29 cellular contexts compared by ENCODE assay signal in genomic region chr6:116560130-116560529, GRCh38. TPM values are rescaled to one million over a fixed set of nuclear protein-coding genes. Genes with fewer than 3 reads are reported as not detected.
"Had no signal": no experiment of that assay in that cellular context is flagged by ENCODE, and none has a peak within 500 bp of the region (broad histone marks: within the 10 kb centered on the region; RNA-seq: fewer than 3 reads in every experiment).

No MANE protein-coding gene starts in this region.

- H3K27ac Mint-ChIP-seq: memory B cell; natural killer cell treated with Interleukin-12 subunit alpha and Interleukin-12 subunit beta and Interleukin-15 and Interleukin-18, amount 100 ng/mL, for 72 hours; stimulated activated effector memory CD8-positive, alpha-beta T cell treated with anti-CD3 and anti-CD28 coated beads, Interleukin-12 subunit alpha, Interleukin-12 subunit beta, amount 100 ng/mL, for 72 hours; type B pancreatic cell had no signal

- DNase-seq: dorsolateral prefrontal cortex; effector CD4-positive, alpha-beta T cell; foreskin fibroblast; gastrocnemius medialis; head of caudate nucleus; left ventricle myocardium superior; mucosa of descending colon; naive B cell; sigmoid colon; stimulated activated CD4-positive, alpha-beta T cell treated with anti-CD3 and anti-CD28 coated beads, Interleukin-2, amount 100 ng/mL, for 24 hours; stimulated activated CD4-positive, alpha-beta T cell treated with anti-CD3 and anti-CD28 coated beads, Interleukin-4, amount 100 ng/mL, for 24 hours; stimulated activated naive CD8-positive, alpha-beta T cell treated with anti-CD3 and anti-CD28 coated beads, Interleukin-15, Interleukin-2, amounts not matched to agents 100 U/mL and 50 U/mL, for 24 hours; substantia nigra; testis; tibial artery had no signal

- H3K9me3 ChIP-seq: gastrocnemius medialis, mucosa of descending colon, neutrophil, prostate gland, right atrium auricular region, sigmoid colon, testis, tibial artery had no signal

- H3K36me3 Mint-ChIP-seq: memory B cell; naive B cell; natural killer cell treated with Interleukin-12 subunit alpha and Interleukin-12 subunit beta and Interleukin-15 and Interleukin-18, amount 100 ng/mL, for 72 hours; stimulated activated effector memory CD8-positive, alpha-beta T cell treated with anti-CD3 and anti-CD28 coated beads, Interleukin-12 subunit alpha, Interleukin-12 subunit beta, amount 100 ng/mL, for 72 hours; type B pancreatic cell had no signal

- ATAC-seq: gastrocnemius medialis; left ventricle myocardium superior; mucosa of descending colon; natural killer cell treated with Interleukin-12 subunit alpha and Interleukin-12 subunit beta and Interleukin-15 and Interleukin-18, amount 100 ng/mL, for 72 hours; stimulated activated effector memory CD8-positive, alpha-beta T cell treated with anti-CD3 and anti-CD28 coated beads, Interleukin-12 subunit alpha, Interleukin-12 subunit beta, amount 100 ng/mL, for 72 hours; stimulated activated naive CD8-positive, alpha-beta T cell treated with anti-CD3 and anti-CD28 coated beads, Interleukin-15, Interleukin-2, amounts not matched to agents 100 U/mL and 50 U/mL, for 24 hours had no signal

- H3K4me1 Mint-ChIP-seq: neural crest cell; stimulated activated effector memory CD8-positive, alpha-beta T cell treated with anti-CD3 and anti-CD28 coated beads, Interleukin-12 subunit alpha, Interleukin-12 subunit beta, amount 100 ng/mL, for 72 hours had no signal

- H3K9me3 Mint-ChIP-seq: memory B cell; naive B cell; natural killer cell treated with Interleukin-12 subunit alpha and Interleukin-12 subunit beta and Interleukin-15 and Interleukin-18, amount 100 ng/mL, for 72 hours; neural crest cell; stimulated activated effector memory CD8-positive, alpha-beta T cell treated with anti-CD3 and anti-CD28 coated beads, Interleukin-12 subunit alpha, Interleukin-12 subunit beta, amount 100 ng/mL, for 72 hours; type B pancreatic cell had no signal

- H3K4me1 ChIP-seq: prostate gland had no signal

- H3K4me3 Mint-ChIP-seq: memory B cell; naive B cell; natural killer cell treated with Interleukin-12 subunit alpha and Interleukin-12 subunit beta and Interleukin-15 and Interleukin-18, amount 100 ng/mL, for 72 hours; neural crest cell; stimulated activated effector memory CD8-positive, alpha-beta T cell treated with anti-CD3 and anti-CD28 coated beads, Interleukin-12 subunit alpha, Interleukin-12 subunit beta, amount 100 ng/mL, for 72 hours; type B pancreatic cell had no signal

- H3K27ac ChIP-seq: dorsolateral prefrontal cortex, neutrophil, prostate gland, right atrium auricular region, sigmoid colon, testis, tibial artery had no signal

- H3K4me3 ChIP-seq: dorsolateral prefrontal cortex, gastrocnemius medialis, lung, mucosa of descending colon, prostate gland, right atrium auricular region, sigmoid colon, testis, tibial artery had no signal

- H3K36me3 ChIP-seq: gastrocnemius medialis, neutrophil, prostate gland, right atrium auricular region, sigmoid colon, tibial artery had no signal

- H3K27me3 ChIP-seq: dorsolateral prefrontal cortex, gastrocnemius medialis, right atrium auricular region, sigmoid colon, testis, tibial artery had no signal

RNA-seq across cellular contexts. Expression of gene CALHM4, which starts 6.6 kb away (rescaled TPM):
- total RNA-seq: gastrocnemius medialis; glomerular endothelial cell; lung; mucosa of descending colon; natural killer cell treated with Interleukin-12 subunit alpha and Interleukin-12 subunit beta and Interleukin-15 and Interleukin-18, amount 100 ng/mL, for 72 hours; neural crest cell; omental fat pad; right atrium auricular region; sigmoid colon; skeletal muscle tissue; urinary bladder had no signal
- polyA plus RNA-seq: esophagus, lung, sigmoid colon, urinary bladder had no signal

RNA-seq across cellular contexts. Expression of gene TRAPPC3L, which starts 14.6 kb away (rescaled TPM):
- total RNA-seq: gastrocnemius medialis; glomerular endothelial cell; mucosa of descending colon; natural killer cell treated with Interleukin-12 subunit alpha and Interleukin-12 subunit beta and Interleukin-15 and Interleukin-18, amount 100 ng/mL, for 72 hours; neural crest cell; prostate gland; sigmoid colon had no signal
- polyA plus RNA-seq: sigmoid colon had no signal

RNA-seq across cellular contexts. Expression of gene CALHM5, which starts 48.7 kb away (rescaled TPM):
- total RNA-seq: natural killer cell treated with Interleukin-12 subunit alpha and Interleukin-12 subunit beta and Interleukin-15 and Interleukin-18, amount 100 ng/mL, for 72 hours had no signal
